Comparison of ENCODE assay signal across 26 cellular contexts in genomic region chr10:17470246-17470645, GRCh38.
"Had no signal": no experiment of that assay in that cellular context is flagged by ENCODE, and none has a peak within 500 bp of the region (broad histone marks: within the 10 kb centered on the region; RNA-seq: fewer than 3 reads in every experiment).

No MANE protein-coding gene starts in this region.

- H3K27ac ChIP-seq: stomach, suprapubic skin, testis, thoracic aorta, thyroid gland, tibial artery, tibial nerve, transverse colon, upper lobe of left lung, upper lobe of right lung, uterus, vagina had no signal

- H3K36me3 ChIP-seq: stomach, suprapubic skin, thoracic aorta, thyroid gland, tibial artery, tibial nerve, transverse colon, upper lobe of left lung, upper lobe of right lung, uterus, vagina had no signal

- DNase-seq: stimulated activated CD4-positive, alpha-beta T cell treated with anti-CD3 and anti-CD28 coated beads, Interleukin-2, amount 100 ng/mL, for 48 hours; stimulated activated CD4-positive, alpha-beta T cell treated with anti-CD3 and anti-CD28 coated beads, Interleukin-4, amount 100 ng/mL, for 1 hour; stimulated activated CD4-positive, alpha-beta T cell treated with anti-CD3 and anti-CD28 coated beads, Interleukin-4, amount 100 ng/mL, for 24 hours; stimulated activated CD4-positive, alpha-beta T cell treated with anti-CD3 and anti-CD28 coated beads, Interleukin-4, amount 100 ng/mL, for 4 hours; stimulated activated CD8-positive, alpha-beta memory T cell treated with anti-CD3 and anti-CD28 coated beads, Interleukin-4, amount 100 ng/mL, for 48 hours; stimulated activated naive B cell treated with anti-CD40 and anti-IgM and Interleukin-4, amounts not matched to agents 10 μg/mL and 1 μg/mL and 100 μg/mL, for 72 hours; stimulated activated naive CD4-positive, alpha-beta T cell; stimulated activated naive CD4-positive, alpha-beta T cell treated with Interleukin-2 at 50 U/mL for 16 hours; stimulated activated naive CD8-positive, alpha-beta T cell treated with anti-CD3 and anti-CD28 coated beads, Interleukin-15, amount 100 ng/mL, for 72 hours; stimulated activated naive CD8-positive, alpha-beta T cell treated with anti-CD3 and anti-CD28 coated beads, Interleukin-15, Interleukin-2, amounts not matched to agents 100 U/mL and 50 U/mL, for 24 hours; stomach; substantia nigra; testis; thyroid gland; tibial artery; transverse colon; trophoblast cell; upper lobe of left lung; upper lobe of right lung; uterus had no signal

- H3K4me1 ChIP-seq: stomach, suprapubic skin, testis, thyroid gland, tibial artery, tibial nerve, transverse colon, upper lobe of left lung, upper lobe of right lung, uterus, vagina had no signal

- ATAC-seq: stimulated activated effector memory CD8-positive, alpha-beta T cell treated with anti-CD3 and anti-CD28 coated beads, Interleukin-12 subunit alpha, Interleukin-12 subunit beta, amount 100 ng/mL, for 72 hours; stimulated activated memory B cell treated with anti-CD40 and anti-IgM and Interleukin-4, amounts not matched to agents 10 μg/mL and 1 μg/mL and 100 μg/mL, for 72 hours; stimulated activated naive B cell treated with anti-CD40 and anti-IgM and Interleukin-4, amounts not matched to agents 10 μg/mL and 1 μg/mL and 100 μg/mL, for 72 hours; stimulated activated naive CD8-positive, alpha-beta T cell treated with anti-CD3 and anti-CD28 coated beads, Interleukin-15, amount 100 ng/mL, for 72 hours; stimulated activated naive CD8-positive, alpha-beta T cell treated with anti-CD3 and anti-CD28 coated beads, Interleukin-15, Interleukin-2, amounts not matched to agents 100 U/mL and 50 U/mL, for 24 hours; upper lobe of right lung had no signal

- H3K27me3 ChIP-seq: suprapubic skin, testis, thyroid gland, tibial nerve, transverse colon, upper lobe of left lung, uterus, vagina had no signal

- H3K9me3 ChIP-seq: stomach, suprapubic skin, testis, thoracic aorta, thyroid gland, tibial artery, tibial nerve, transverse colon, upper lobe of left lung, upper lobe of right lung, uterus, vagina had no signal

- H3K4me3 ChIP-seq: stomach, suprapubic skin, testis, thoracic aorta, thyroid gland, tibial artery, tibial nerve, transverse colon, upper lobe of left lung, upper lobe of right lung, uterus, vagina had no signal
